Comparison of ENCODE assay signal across 2 cellular contexts in genomic region chr17:81865733-81866439, GRCh38.
TF ChIP-seq lines count a peak whose summit lies in the region.

No MANE protein-coding gene starts in this region.

TF ChIP-seq in HCT116, 20 proteins besides CTCF, POLR2A, EP300 and RAD21:
- TF ChIP-seq POLR2AphosphoS5 (IDR thresholded peaks at IDR 0.05; ENCODE audit: low read depth, low read length) (peak; percentile 57; the same call in 1 of the 2 replicates), FOSL1 (IDR thresholded peaks at IDR 0.05; ENCODE audit: low read depth) (no peak)
TF ChIP-seq in HCT116: peak in this region for 1.

TF ChIP-seq in HepG2, 621 proteins besides CTCF, POLR2A, EP300 and RAD21 (continues in another document):
- TF ChIP-seq ZHX1 (CRISPR knock-in tag; IDR thresholded peaks at IDR 0.05; ENCODE audit: low read depth) (no peak), FOSL1 (CRISPR knock-in tag; IDR thresholded peaks at IDR 0.05; ENCODE audit: borderline replicate concordance) (no peak), SCMH1 (CRISPR knock-in tag; IDR thresholded peaks at IDR 0.05; ENCODE audit: borderline replicate concordance) (no peak), MED13 (CRISPR knock-in tag; IDR thresholded peaks at IDR 0.05) (no peak), ZNF432 (CRISPR knock-in tag; IDR thresholded peaks at IDR 0.05; ENCODE audit: borderline replicate concordance) (no peak), TCF12 (IDR thresholded peaks at IDR 0.05) (no peak), TCF12 (CRISPR knock-in tag; IDR thresholded peaks at IDR 0.05) (no peak), SKI (IDR thresholded peaks at IDR 0.05; ENCODE audit: partially characterized antibody) (peak; percentile 32), TRIM24 (CRISPR knock-in tag; IDR thresholded peaks at IDR 0.05) (no peak), ZNF768 (CRISPR knock-in tag; IDR thresholded peaks at IDR 0.05) (no peak), ZBTB43 (CRISPR knock-in tag; conservative IDR thresholded peaks at IDR 0.05) (no peak), SIN3B (IDR thresholded peaks at IDR 0.05; ENCODE audit: low read length) (no peak), HNRNPK (IDR thresholded peaks at IDR 0.05; ENCODE audit: low read depth, low read length, poor library complexity, severe bottlenecking) (no peak), ZNF558 (CRISPR knock-in tag; IDR thresholded peaks at IDR 0.05; ENCODE audit: borderline replicate concordance) (no peak), ZNF329 (CRISPR knock-in tag; IDR thresholded peaks at IDR 0.05; ENCODE audit: low read depth) (no peak), KAT7 (CRISPR knock-in tag; IDR thresholded peaks at IDR 0.05; ENCODE audit: borderline replicate concordance) (no peak), DMAP1 (CRISPR knock-in tag; IDR thresholded peaks at IDR 0.05) (no peak), RBM22 (optimal IDR thresholded peaks at IDR 0.05; ENCODE audit: low read length) (peak; percentile 8), ZNF839 (CRISPR knock-in tag; IDR thresholded peaks at IDR 0.05; ENCODE audit: borderline replicate concordance) (no peak), NCOR1 (IDR thresholded peaks at IDR 0.05; ENCODE audit: borderline replicate concordance, low read length) (peak; percentile 49; the same call in 1 of the 2 replicates), FOXJ3 (CRISPR knock-in tag; IDR thresholded peaks at IDR 0.05; ENCODE audit: borderline replicate concordance) (no peak), KIAA2018 (CRISPR knock-in tag; IDR thresholded peaks at IDR 0.05; ENCODE audit: borderline replicate concordance) (0 out of 2 replicates have a peak, but pooled peaks have one; percentile 20), ZNF317 (CRISPR knock-in tag; IDR thresholded peaks at IDR 0.05) (no peak), ZNF512 (CRISPR knock-in tag; IDR thresholded peaks at IDR 0.05) (no peak), MTA1 (CRISPR knock-in tag; IDR thresholded peaks at IDR 0.05; ENCODE audit: borderline replicate concordance) (no peak; the same call in 1 of the 2 replicates), CENPX (CRISPR knock-in tag; IDR thresholded peaks at IDR 0.05) (no peak), CBX5 (CRISPR knock-in tag; IDR thresholded peaks at IDR 0.05; ENCODE audit: borderline replicate concordance) (no peak), THAP9 (CRISPR knock-in tag; IDR thresholded peaks at IDR 0.05; ENCODE audit: borderline replicate concordance) (no peak), MAFG (CRISPR knock-in tag; IDR thresholded peaks at IDR 0.05) (no peak), SP5 (CRISPR knock-in tag; IDR thresholded peaks at IDR 0.05; ENCODE audit: borderline replicate concordance, low read depth) (no peak), MAF1 (CRISPR knock-in tag; IDR thresholded peaks at IDR 0.05; ENCODE audit: borderline replicate concordance) (no peak), IRF9 (CRISPR knock-in tag; IDR thresholded peaks at IDR 0.05; ENCODE audit: borderline replicate concordance) (0 out of 2 replicates have a peak, but pooled peaks have one; percentile 24), MLXIP (CRISPR knock-in tag; IDR thresholded peaks at IDR 0.05; ENCODE audit: borderline replicate concordance) (no peak), SAFB2 (CRISPR knock-in tag; IDR thresholded peaks at IDR 0.05; ENCODE audit: borderline replicate concordance, low read depth) (no peak), IRX3 (CRISPR knock-in tag; IDR thresholded peaks at IDR 0.05; ENCODE audit: borderline replicate concordance, low read depth) (no peak), SALL2 (CRISPR knock-in tag; IDR thresholded peaks at IDR 0.05) (0 out of 2 replicates have a peak, but pooled peaks have one; percentile 22), ONECUT2 (CRISPR knock-in tag; IDR thresholded peaks at IDR 0.05) (no peak), ZNF263 (CRISPR knock-in tag; IDR thresholded peaks at IDR 0.05) (no peak), FOXK2 (IDR thresholded peaks at IDR 0.05) (no peak)
